Comparison of ENCODE assay signal across 1 cellular context in genomic region chr7:54778696-54779285, GRCh38.
TF ChIP-seq lines count a peak whose summit lies in the region.

No MANE protein-coding gene starts in this region.

TF ChIP-seq in HCT116, 20 proteins besides CTCF, POLR2A, EP300 and RAD21 (continued from another document):
- TF ChIP-seq SRF (IDR thresholded peaks at IDR 0.05; ENCODE audit: low read depth) (no peak), MAX (IDR thresholded peaks at IDR 0.05) (no peak), JUND (IDR thresholded peaks at IDR 0.05) (no peak), REST (IDR thresholded peaks at IDR 0.05; ENCODE audit: low read depth) (no peak), ZNF274 (IDR thresholded peaks at IDR 0.05; ENCODE audit: low read depth, low read length) (no peak), ELF1 (IDR thresholded peaks at IDR 0.05; ENCODE audit: borderline replicate concordance, low read depth) (no peak), ATF3 (IDR thresholded peaks at IDR 0.05) (no peak)
